Comparison of ENCODE assay signal across 8 cellular contexts in genomic region chr15:55434989-55435825, GRCh38. TPM values are rescaled to one million over a fixed set of nuclear protein-coding genes. Genes with fewer than 3 reads are reported as not detected.
DNase-seq lines count a peak whose midpoint lies in the region; ATAC-seq and TF ChIP-seq lines count a peak whose summit lies in the region.

No MANE protein-coding gene starts in this region.

- H3K27ac Mint-ChIP-seq in T-helper 17 cell: no peak overlapping the region

- peak; percentile 60 for TF ChIP-seq CTCF in LNCaP clone FGC (IDR thresholded peaks at IDR 0.05; ENCODE audit: control insufficient read depth, extremely low read depth, insufficient read depth)
- TF ChIP-seq CTCF in foreskin fibroblast (IDR thresholded peaks at IDR 0.05; ENCODE audit: low read depth, low read length): peak; percentile 53

- H3K4me1 Mint-ChIP-seq in T-helper 17 cell: peaks cover 8% of the 10 kb centered on the region

- H3K4me3 Mint-ChIP-seq in T-helper 17 cell: no peak overlapping the region

- H3K9me3 ChIP-seq in T-helper 17 cell (ENCODE audit: control insufficient read depth, low read length, poor library complexity, severe bottlenecking): no peaks in the 10 kb centered on the region

- DNase-seq in DMS 273 treated with DMSO at 0.1 percent for 48 hours (lab: John Stamatoyannopoulos, UW): peak; percentile 35
- peak; percentile 18 for DNase-seq in LNCaP clone FGC (ENCODE audit: low read depth)
- DNase-seq in T-helper 17 cell: no peak
- DNase-seq in foreskin fibroblast: peak; percentile 33 to 77
- DNase-seq in pons (ENCODE audit: low spot score): peak; percentile 71
- DNase-seq in T-helper 9 cell: no peak

- peak; percentile 63 for ATAC-seq in GM19043 (IDR thresholded peaks at IDR 0.05; ENCODE audit: low read depth, unreplicated experiment)
- peak; percentile 66 for ATAC-seq in T-helper 17 cell
- ATAC-seq in HG03439 (IDR thresholded peaks at IDR 0.05; ENCODE audit: unreplicated experiment): no peak

- no peak overlapping the region for H3K4me3 ChIP-seq in LNCaP clone FGC (ENCODE audit: low read depth, low read length)
- no peak overlapping the region for H3K4me3 ChIP-seq in foreskin fibroblast (ENCODE audit: low read depth in 1 of 2, low read length in 2 of 2)

- peaks cover 7% of the 10 kb centered on the region for H3K27me3 Mint-ChIP-seq in T-helper 17 cell

- no peaks in the 10 kb centered on the region for H3K36me3 Mint-ChIP-seq in T-helper 17 cell (ENCODE audit: low read depth)

RNA-seq across cellular contexts. Expression of gene PIERCE2, which starts 26.9 kb away (rescaled TPM):
- under 1 TPM in 1 of 2 donors, not detected in 1; 0.97 TPM for total RNA-seq in T-helper 17 cell

RNA-seq across cellular contexts. Expression of gene CCPG1, which starts 27.0 kb away (rescaled TPM):
- 10 to 100 TPM; 25.6 to 28.2 TPM for total RNA-seq in T-helper 17 cell

Comparison
In these comparisons a context has a peak if more than half of its experiments do, and no peak if none do; other contexts are left out.
1. DNase-seq: peak in DMS 273 treated with DMSO at 0.1 percent for 48 hours (single experiment), LNCaP clone FGC (single experiment), foreskin fibroblast (2 of 2) and pons (single experiment); none in T-helper 17 cell (0 of 3) and T-helper 9 cell (single experiment).